9 cellular contexts compared by ENCODE assay signal in the genomic region with DNA sequence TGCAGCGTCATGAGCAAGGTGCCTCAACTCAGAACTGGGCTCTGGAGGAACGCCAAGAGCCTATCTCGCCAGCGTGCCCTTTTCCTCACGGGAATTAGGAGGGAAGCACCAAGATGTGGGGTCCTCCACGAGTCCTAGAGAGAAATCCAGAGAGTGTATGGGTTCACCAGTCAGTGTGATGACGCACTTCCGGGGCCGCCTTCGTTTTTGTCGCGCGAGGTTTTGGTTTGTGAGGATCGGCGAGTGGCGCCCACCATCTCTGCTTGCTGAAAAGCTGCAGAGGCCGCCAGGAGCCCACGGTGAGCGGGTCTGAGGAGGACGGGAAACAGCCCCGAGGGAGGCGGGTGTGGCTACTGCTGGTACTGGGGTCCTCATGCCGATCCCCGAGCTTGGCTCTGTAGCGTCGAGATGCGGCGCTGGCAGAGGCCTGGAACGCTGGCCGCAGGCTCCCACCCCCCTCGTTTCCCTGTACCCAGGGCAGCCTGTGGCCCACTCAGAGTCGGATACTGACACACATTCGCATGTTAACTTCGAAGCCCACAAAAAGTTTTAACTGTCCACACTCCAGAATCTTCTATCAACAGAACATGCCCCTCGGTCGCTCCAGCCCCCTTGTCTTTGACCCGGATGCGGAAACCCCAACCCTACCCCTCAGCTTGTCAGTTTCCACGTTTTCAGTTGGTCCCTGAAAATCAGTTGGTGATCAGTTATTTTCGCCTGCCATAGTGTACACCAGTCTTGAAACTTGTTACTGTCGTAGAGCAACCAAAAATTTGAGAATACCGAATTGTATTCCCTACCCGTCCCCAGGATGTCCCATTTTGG. TPM values are rescaled to one million over a fixed set of nuclear protein-coding genes. Genes with fewer than 3 reads are reported as not detected.
DNase-seq lines count a peak whose midpoint lies in the region; ATAC-seq and TF ChIP-seq lines count a peak whose summit lies in the region.
"Had no signal": no experiment of that assay in that cellular context is flagged by ENCODE, and none has a peak within 500 bp of the region (broad histone marks: within the 10 kb centered on the region; RNA-seq: fewer than 3 reads in every experiment).

No MANE protein-coding gene starts in this region.

- H3K36me3 ChIP-seq in adrenal gland (replicated peaks in 1 of 2) (no peaks in the 10 kb centered on the region), BE2C (no peaks in the 10 kb centered on the region)

- no peaks in the 10 kb centered on the region for H3K9me3 ChIP-seq in adrenal gland (replicated peaks in 1 of 3)
- H3K9me3 ChIP-seq in BE2C = no peaks in the 10 kb centered on the region

- H3K27me3 Mint-ChIP-seq in Calu3 (ENCODE audit: unreplicated experiment) = peaks cover 22% of the 10 kb centered on the region

- H3K27me3 ChIP-seq in adrenal gland (no peaks in the 10 kb centered on the region), BE2C (no peaks in the 10 kb centered on the region)
- H3K27me3 ChIP-seq: hepatocyte had no signal

- WGBS in adrenal gland, 4 donors = 56 to 73% (median 68%) methylated on average over 37 to 43 of the region's 43 CpGs

- DNase-seq in Calu3 (peak; percentile 57), adrenal gland (peak; percentile 22 to 83 (median 55)), Right ventricle myocardium superior (peak; percentile 64), retinal pigment epithelial cell (ENCODE audit: low read depth) (no peak), BE2C (no peak)
- DNase-seq in NK-92 treated with Interleukin-12 subunit alpha and Interleukin-12 subunit beta, amount 100 ng/mL, for 24 hours (lab: John Stamatoyannopoulos, UW) = no peak
- no peak for DNase-seq in stimulated activated naive CD4-positive, alpha-beta T cell treated with Interleukin-2 at 50 U/mL for 16 hours (lab: John Stamatoyannopoulos, UW)

- H3K36me3 Mint-ChIP-seq in Calu3 (ENCODE audit: insufficient read depth, unreplicated experiment) = peaks cover 5% of the 10 kb centered on the region

- H3K9me3 Mint-ChIP-seq in Calu3 (ENCODE audit: low read depth, unreplicated experiment) = no peaks in the 10 kb centered on the region

- BruUV-seq in Calu3 (replicated peaks; lab: Mats Ljungman, UMichigan) = TSS peak; percentile 20

- H3K4me3 Mint-ChIP-seq in Calu3 (ENCODE audit: low read depth, unreplicated experiment) = peak overlapping the region; percentile 61

- no peak overlapping the region for H3K27ac Mint-ChIP-seq in Calu3 (ENCODE audit: unreplicated experiment)

- H3K4me1 ChIP-seq in adrenal gland (replicated peaks in 1 of 2) (no peaks in the 10 kb centered on the region), BE2C (no peaks in the 10 kb centered on the region)

- CTCF ChIA-PET in Calu3 (lab: Charles Lee) = no interaction called here

- no peak overlapping the region for H3K27ac ChIP-seq in adrenal gland
- H3K27ac ChIP-seq: hepatocyte had no signal

- no peaks in the 10 kb centered on the region for H3K4me1 Mint-ChIP-seq in Calu3 (ENCODE audit: low read depth, unreplicated experiment)

- ATAC-seq in Right ventricle myocardium superior (ENCODE audit: poor library complexity) (peak; percentile 70), GM21423 (IDR thresholded peaks at IDR 0.05; ENCODE audit: unreplicated experiment) (no peak)

- no peak for TF ChIP-seq CTCF in Calu3 (IDR thresholded peaks at IDR 0.05; ENCODE audit: unreplicated experiment)
- TF ChIP-seq CTCF in adrenal gland (IDR thresholded peaks at IDR 0.05) = no peak
- TF ChIP-seq CTCF in retinal pigment epithelial cell (conservative IDR thresholded peaks at IDR 0.05; ENCODE audit: low read depth, low read length) = no peak
- no peak for TF ChIP-seq CTCF in BE2C (IDR thresholded peaks at IDR 0.05; ENCODE audit: low read depth, low read length)

- intact Hi-C loops in Calu3 (cut with micrococcal nuclease; ENCODE audit: unreplicated experiment) = no loop called here
- intact Hi-C loops in adrenal gland (cut with DNase I) = no loop called here
- intact Hi-C loops in Right ventricle myocardium superior (cut with DNase I) = no loop called here

- no peak for TF ChIP-seq POLR2A in adrenal gland (IDR thresholded peaks at IDR 0.05)

- H3K4me3 ChIP-seq in adrenal gland (peak overlapping the region in 2 of 4 donors; percentile 6 to 49), retinal pigment epithelial cell (ENCODE audit: low read length) (peak overlapping the region; percentile 49), BE2C (ENCODE audit: low read depth, low read length) (no peak overlapping the region)
- H3K4me3 ChIP-seq: hepatocyte had no signal

RNA-seq across cellular contexts. Expression of a gene that starts 30.4 kb away (rescaled TPM):
- total RNA-seq in Calu3 (2022) = 1.1 and 1.2 TPM in 2 replicates
- total RNA-seq in adrenal gland = 10 to 100 TPM in 1 of 8 donors, 1 to 10 TPM in 7; 1.8 to 10.9 (median 7.2) TPM
- polyA plus RNA-seq in adrenal gland = 10 to 100 TPM in 1 of 3 donors, 1 to 10 TPM in 2; 5.4 to 10.6 (median 5.4) TPM
- 3.3 TPM for total RNA-seq in Right ventricle myocardium superior
- polyA plus RNA-seq in BE2C (2012; ENCODE audit: insufficient read depth, insufficient read length, low read depth) = not detected
- polyA plus RNA-seq: hepatocyte had no signal

RNA-seq across cellular contexts. Expression of a gene that starts 42.7 kb away (rescaled TPM):
- 1.6 and 2.3 TPM in 2 replicates for total RNA-seq in Calu3 (2022)
- 10 to 100 TPM in 2 of 8 donors, 1 to 10 TPM in 6; 2.9 to 15.5 (median 6.6) TPM for total RNA-seq in adrenal gland
- polyA plus RNA-seq in adrenal gland = 1 to 10 TPM; 1.5 to 2.4 (median 2.3) TPM
- 0.75 TPM for total RNA-seq in Right ventricle myocardium superior
- polyA plus RNA-seq in BE2C (2012; ENCODE audit: insufficient read depth, insufficient read length, low read depth) = not detected

Comparison
In these comparisons a context has a peak if more than half of its experiments do, and no peak if none do; other contexts are left out.
1. DNase-seq: peak in Calu3 (single experiment), adrenal gland (7 of 7) and Right ventricle myocardium superior (single experiment); none in retinal pigment epithelial cell (single experiment), BE2C (single experiment), NK-92 treated with Interleukin-12 subunit alpha and Interleukin-12 subunit beta, amount 100 ng/mL, for 24 hours (single experiment) and stimulated activated naive CD4-positive, alpha-beta T cell treated with Interleukin-2 at 50 U/mL for 16 hours (single experiment).